27 cellular contexts compared by ENCODE assay signal in genomic region chr7:16822029-16822428, GRCh38. TPM values are rescaled to one million over a fixed set of nuclear protein-coding genes. Genes with fewer than 3 reads are reported as not detected.
DNase-seq lines count a peak whose midpoint lies in the region; ATAC-seq, FAIRE-seq and TF ChIP-seq lines count a peak whose summit lies in the region.
"Had no signal": no experiment of that assay in that cellular context is flagged by ENCODE, and none has a peak within 500 bp of the region (broad histone marks: within the 10 kb centered on the region; RNA-seq: fewer than 3 reads in every experiment).

No MANE protein-coding gene starts in this region.

- CTCF ChIA-PET in A549 (lab: Yijun Ruan, JAX): interaction anchor here (0.8 kb wide), 1 partner anchor 9 kb away, joined by 4 read pairs; no protein-coding TSS in a partner anchor

- peak overlapping the region; percentile 51 to 56 for H3K27ac ChIP-seq in A549
- H3K27ac ChIP-seq: HL-60, RWPE1 had no signal

- no peaks in the 10 kb centered on the region for H3K36me3 ChIP-seq in mucosa of descending colon (ENCODE audit: low read depth)

- H3K9me3 ChIP-seq in A549 (no peaks in the 10 kb centered on the region; the same call in 2 of the 3 replicates), mucosa of descending colon (no peaks in the 10 kb centered on the region)

- no peak for TF ChIP-seq CTCF in A549 (IDR thresholded peaks at IDR 0.05)
- no peak for TF ChIP-seq CTCF in mucosa of descending colon (IDR thresholded peaks at IDR 0.05)

- DNase-seq in A549 (ENCODE audit: low read depth in 1 of 2, low spot score in 1 of 2) (peak in 1 of 2 experiments; percentile 67), DMS53 treated with DMSO at 0.1 percent for 48 hours (lab: John Stamatoyannopoulos, UW; ENCODE audit: unreplicated experiment) (peak; percentile 37), mucosa of descending colon (no peak), anterior cingulate cortex (lab: John Stamatoyannopoulos, UW) (no peak), NCI-H2029 (lab: John Stamatoyannopoulos, UW) (no peak)
- DNase-seq: 8988T, DMS79, GF-D8, Karpas-422, MV-4-11, NCI-H1105 treated with DMSO at 0.1 percent for 48 hours, NCI-H146, NCI-H2081, NCI-H2227 treated with DMSO at 0.1 percent for 48 hours, NCI-H526 treated with DMSO at 0.1 percent for 48 hours, SHP77 had no signal

- no peak overlapping the region for H3K4me3 ChIP-seq in A549
- H3K4me3 ChIP-seq in mucosa of descending colon: no peak overlapping the region

- TF ChIP-seq RAD21 in A549 (conservative IDR thresholded peaks at IDR 0.05 in 1 of 2, IDR thresholded peaks at IDR 0.05 in 1 of 2): no peak

- ATAC-seq in A549: peak in 1 of 2 experiments; percentile 77; a peak in 3 of 6 replicates
- ATAC-seq in mucosa of descending colon: peak; percentile 89
- no peak for ATAC-seq in HG03378 (IDR thresholded peaks at IDR 0.05; ENCODE audit: unreplicated experiment)
- no peak for ATAC-seq in HG02852 (IDR thresholded peaks at IDR 0.05; ENCODE audit: unreplicated experiment)
- ATAC-seq: HCT116 had no signal

- TF ChIP-seq EP300 in A549 (IDR thresholded peaks at IDR 0.05): no peak

- POLR2A ChIA-PET in A549 (lab: Yijun Ruan, JAX): no interaction called here

- H3K4me1 ChIP-seq in A549: peaks cover 31% of the 10 kb centered on the region
- peaks cover 5% of the 10 kb centered on the region for H3K4me1 ChIP-seq in mucosa of descending colon (ENCODE audit: low read depth)

- TF ChIP-seq POLR2A in A549 (IDR thresholded peaks at IDR 0.05; ENCODE audit: low read length): no peak

- peak overlapping the region; percentile 54 for H3K4me2 ChIP-seq in A549

- intact Hi-C loops in mucosa of descending colon (cut with DNase I, micrococcal nuclease): no loop called here

- 5% methylated on average over 3 of the region's 3 CpGs for WGBS in A549 (ENCODE audit: missing lambda C conversion rate)

- no peak for FAIRE-seq in A549 (lab: Jason Lieb, UNC)
- peak; percentile 14 for FAIRE-seq in colon (lab: Jason Lieb, UNC)
- FAIRE-seq: GM12892 had no signal

TF ChIP-seq in A549, 52 proteins besides CTCF, POLR2A, EP300 and RAD21:
- no peak for TF ChIP-seq HOXA7 (CRISPR knock-in tag; IDR thresholded peaks at IDR 0.05)
- no peak for TF ChIP-seq MAX (IDR thresholded peaks at IDR 0.05)
- TF ChIP-seq GATA3 (IDR thresholded peaks at IDR 0.05; ENCODE audit: borderline replicate concordance): peak; percentile 54; the same call in 1 of the 2 replicates
- 0 out of 3 replicates have a peak, but pooled peaks have one; percentile 6 for TF ChIP-seq SMC3 (IDR thresholded peaks at IDR 0.05)
- TF ChIP-seq HOXB5 (CRISPR knock-in tag; IDR thresholded peaks at IDR 0.05): no peak
- TF ChIP-seq ESRRA (IDR thresholded peaks at IDR 0.05; ENCODE audit: borderline replicate concordance, low read length): no peak

RNA-seq across cellular contexts. Expression of gene AGR2, which starts 17.2 kb away (rescaled TPM):
- polyA plus RNA-seq in A549 (2011; rRNA removed) (479 and 682 TPM in 2 replicates), A549 (2017; fragmentation: RNase III; extraction: RNeasy Plus Mini Kit Qiagen cat#74134 plus additional on column Dnase treatment) (60.7 to 67.5 TPM (median 61.8 TPM) in 3 replicates)
- polyA plus RNA-seq in A549 (2012; cell fraction: cytosol; rRNA removed): 144 and 151 TPM in 2 replicates
- 84.8 and 108 TPM in 2 replicates for polyA plus RNA-seq in A549 (2012; cell fraction: nucleus; rRNA removed)
- polyA minus RNA-seq in A549 (2011; rRNA and poly(A)+ RNA removed): 203 and 270 TPM in 2 replicates
- total RNA-seq in mucosa of descending colon: 100 to 1,000 TPM; 191 to 861 (median 775) TPM
- total RNA-seq: H4 had no signal
- polyA plus RNA-seq: BJ had no signal

RNA-seq across cellular contexts. Expression of gene AGR3, which starts 59.8 kb away (rescaled TPM):
- 0.36 and 0.52 TPM in 2 replicates for polyA plus RNA-seq in A549 (2011; rRNA removed)
- polyA plus RNA-seq in A549 (2012; cell fraction: cytosol; rRNA removed): not detected in 2 replicates
- not detected in 2 replicates for polyA plus RNA-seq in A549 (2012; cell fraction: nucleus; rRNA removed)
- polyA plus RNA-seq in A549 (2017; fragmentation: RNase III; extraction: RNeasy Plus Mini Kit Qiagen cat#74134 plus additional on column Dnase treatment): not detected in 3 replicates
- polyA minus RNA-seq in A549 (2011; rRNA and poly(A)+ RNA removed): not detected in 2 replicates
- total RNA-seq in mucosa of descending colon: 100 to 1,000 TPM in 2 of 3 donors, 10 to 100 TPM in 1; 54.9 to 172 (median 122) TPM
- total RNA-seq: H4, MCF 10A, NCI-H460 had no signal
- polyA plus RNA-seq: BJ had no signal
